8 cellular contexts compared by ENCODE assay signal in genomic region chr1:86156571-86157455, GRCh38. TPM values are rescaled to one million over a fixed set of nuclear protein-coding genes. Genes with fewer than 3 reads are reported as not detected.
DNase-seq lines count a peak whose midpoint lies in the region; ATAC-seq, FAIRE-seq and TF ChIP-seq lines count a peak whose summit lies in the region.

COL24A1 (minus strand) TSS chr1:86156772; CDS start chr1:86156396, 376 bp downstream.

- TF ChIP-seq POLR2A in H1 (IDR thresholded peaks at IDR 0.05; ENCODE audit: control extremely low read depth in 1 of 2, low read depth in 2 of 2, low read length in 2 of 2) = 0 out of 3 replicates have a peak, but pooled peaks of 1 of the 2 experiments have one; percentile 40
- TF ChIP-seq POLR2A in tibial nerve (IDR thresholded peaks at IDR 0.05) = no peak

- DNase-seq in T-helper 1 cell (no peak), NCI-H526 (lab: John Stamatoyannopoulos, UW) (peak; percentile 32 to 87), H1 (ENCODE audit: low read depth in 1 of 2, low spot score in 2 of 2) (peak in 1 of 2 experiments; percentile 79), memory B cell (ENCODE audit: low spot score in 2 of 2) (no peak), tibial nerve (ENCODE audit: low spot score in 2 of 2) (peak; percentile 28 to 39), SIG-M5 (lab: John Stamatoyannopoulos, UW) (no peak)

- H3K27ac Mint-ChIP-seq in T-helper 1 cell treated with Interleukin-12 subunit alpha and Interleukin-12 subunit beta and Interleukin-4 antibody, amounts not matched to agents 30 μg/mL and 1 μg/mL, for 36 hours = no peak within 1 kb of the TSS
- no peak within 1 kb of the TSS for H3K27ac Mint-ChIP-seq in memory B cell

- peak within 1 kb of the TSS; percentile 81 for H2BK15ac ChIP-seq in H1 (ENCODE audit: low read length)

- FAIRE-seq in H1 (lab: Jason Lieb, UNC) = no peak

- peak within 1 kb of the TSS; percentile 46 to 65 (median 52) for H3K4me3 ChIP-seq in H1 (ENCODE audit: extremely low read depth in 1 of 4, insufficient read depth in 2 of 4, low read depth in 3 of 4, low read length in 4 of 4)
- peak within 1 kb of the TSS; percentile 15 to 55 (median 40) for H3K4me3 ChIP-seq in tibial nerve

- H4K20me1 ChIP-seq in H1 (replicated peaks in 1 of 2; ENCODE audit: control insufficient read depth in 1 of 2, insufficient read depth in 2 of 2, low read length in 2 of 2) = no peaks in the 10 kb centered on the region

- H3K9me3 ChIP-seq in H1 (ENCODE audit: insufficient read depth in 2 of 2, low read depth in 1 of 2, low read length in 1 of 2) (no peaks in the 10 kb centered on the region; a peak in 1 of 4 replicates), tibial nerve (no peaks in the 10 kb centered on the region)

- H3K4me1 ChIP-seq in H1 (replicated peaks in 1 of 4; ENCODE audit: control insufficient read depth in 3 of 4, insufficient read depth in 4 of 4, low read length in 3 of 4) = peaks cover 0 to 17% (median 12%) of the 10 kb centered on the region in 4 experiments; a peak in 6 of 7 replicates
- peaks cover 0 to 26% (median 5%) of the 10 kb centered on the region in 4 donors for H3K4me1 ChIP-seq in tibial nerve

- peak within 1 kb of the TSS; percentile 34; the same call in 1 of the 2 replicates for H3K18ac ChIP-seq in H1 (ENCODE audit: extremely low read depth, low read length)

- TF ChIP-seq CTCF in H1 (IDR thresholded peaks at IDR 0.05; ENCODE audit: control extremely low read depth in 1 of 3, insufficient read depth in 1 of 3, low read depth in 1 of 3, low read length in 3 of 3) (no peak), tibial nerve (IDR thresholded peaks at IDR 0.05) (no peak)

- peak within 1 kb of the TSS; percentile 86 to 98 for H3K4me2 ChIP-seq in H1 (ENCODE audit: insufficient read depth in 1 of 2, low read depth in 2 of 2, low read length in 2 of 2)

- CTCF ChIA-PET in H1 (lab: Charles Lee; ENCODE audit: partially characterized antibody) = interaction anchor here (0.6 to 1.7 kb wide), 3 partner anchors 10 to 134 kb away, joined by 3 to 5 read pairs (median 3); no protein-coding TSS in a partner anchor

- H3K4me1 Mint-ChIP-seq in T-helper 1 cell treated with Interleukin-12 subunit alpha and Interleukin-12 subunit beta and Interleukin-4 antibody, amounts not matched to agents 30 μg/mL and 1 μg/mL, for 36 hours (ENCODE audit: low read depth) = peaks cover 7% of the 10 kb centered on the region
- H3K4me1 Mint-ChIP-seq in memory B cell = peaks cover 4% of the 10 kb centered on the region

- peak within 1 kb of the TSS in 3 of 4 experiments; percentile 14 to 22 (median 20); a peak in 5 of 7 replicates for H3K9ac ChIP-seq in H1 (replicated peaks in 1 of 4; ENCODE audit: extremely low read depth in 1 of 4, low read depth in 3 of 4, low read length in 3 of 4)

- H3K4ac ChIP-seq in H1 (replicated peaks; ENCODE audit: insufficient read length, low read depth, low read length) = no peak within 1 kb of the TSS

- H3K27ac ChIP-seq in H1 (ENCODE audit: low read depth, low read length) (no peak within 1 kb of the TSS), tibial nerve (peak within 1 kb of the TSS in 3 of 4 donors; percentile 11 to 74 (median 67))

- H3K23me2 ChIP-seq in H1 (ENCODE audit: low read depth, low read length) = peaks cover 19% of the 10 kb centered on the region

- H3K79me1 ChIP-seq in H1 (ENCODE audit: low read depth, low read length) = no peaks in the 10 kb centered on the region

- no peak within 1 kb of the TSS for H2BK120ac ChIP-seq in H1 (replicated peaks; ENCODE audit: low read depth, low read length)

- 0 out of 2 replicates have a peak within 1 kb of the TSS, but pooled peaks have one; percentile 72 for H2BK20ac ChIP-seq in H1 (ENCODE audit: low read length)

- no peak within 1 kb of the TSS for H3K23ac ChIP-seq in H1 (ENCODE audit: insufficient read length)

- no peak for TF ChIP-seq EP300 in H1 (IDR thresholded peaks at IDR 0.05; ENCODE audit: borderline replicate concordance in 1 of 2, low read depth in 2 of 2, low read length in 2 of 2)
- TF ChIP-seq EP300 in tibial nerve (IDR thresholded peaks at IDR 0.05) = no peak

- no peaks in the 10 kb centered on the region for H3K36me3 ChIP-seq in H1 (ENCODE audit: control insufficient read depth in 2 of 4, insufficient read depth in 4 of 4, low read length in 3 of 4)
- no peaks in the 10 kb centered on the region for H3K36me3 ChIP-seq in tibial nerve

- no peaks in the 10 kb centered on the region for H3K36me3 Mint-ChIP-seq in T-helper 1 cell treated with Interleukin-12 subunit alpha and Interleukin-12 subunit beta and Interleukin-4 antibody, amounts not matched to agents 30 μg/mL and 1 μg/mL, for 36 hours (ENCODE audit: low read depth)
- H3K36me3 Mint-ChIP-seq in memory B cell = no peaks in the 10 kb centered on the region

- H2BK12ac ChIP-seq in H1 (ENCODE audit: low read depth, low read length) = 0 out of 2 replicates have a peak within 1 kb of the TSS, but pooled peaks have one; percentile 62

- POLR2A ChIA-PET in H1 (lab: Charles Lee; ENCODE audit: partially characterized antibody) = no interaction called here

- 0 out of 4 replicates have a peak, but pooled peaks of 1 of the 2 experiments have one; percentile 2 for TF ChIP-seq RAD21 in H1 (IDR thresholded peaks at IDR 0.05 in 1 of 2, conservative IDR thresholded peaks at IDR 0.05 in 1 of 2; ENCODE audit: low read depth in 2 of 2, low read length in 2 of 2)

- no peaks in the 10 kb centered on the region for H3K9me3 Mint-ChIP-seq in T-helper 1 cell treated with Interleukin-12 subunit alpha and Interleukin-12 subunit beta and Interleukin-4 antibody, amounts not matched to agents 30 μg/mL and 1 μg/mL, for 36 hours
- H3K9me3 Mint-ChIP-seq in memory B cell = peaks cover 6% of the 10 kb centered on the region

- H4K8ac ChIP-seq in H1 (ENCODE audit: extremely low read depth, insufficient read depth, low read length) = no peak within 1 kb of the TSS; the same call in none of the 2 replicates

- H4K5ac ChIP-seq in H1 (ENCODE audit: insufficient read length, low read depth, low read length) = no peak within 1 kb of the TSS

- peak within 1 kb of the TSS; percentile 48 for H3K4me3 Mint-ChIP-seq in T-helper 1 cell treated with Interleukin-12 subunit alpha and Interleukin-12 subunit beta and Interleukin-4 antibody, amounts not matched to agents 30 μg/mL and 1 μg/mL, for 36 hours
- H3K4me3 Mint-ChIP-seq in memory B cell = peak within 1 kb of the TSS; percentile 28

- H3K27me3 ChIP-seq in H1 (replicated peaks in 1 of 4; ENCODE audit: control insufficient read depth in 3 of 4, extremely low read depth in 1 of 4, insufficient read depth in 3 of 4, low read length in 3 of 4) (peaks cover 18 to 38% (median 32%) of the 10 kb centered on the region in 4 experiments), tibial nerve (peaks cover 0 to 4% of the 10 kb centered on the region in 2 donors)

- peaks cover 51% of the 10 kb centered on the region for H3K27me3 Mint-ChIP-seq in T-helper 1 cell treated with Interleukin-12 subunit alpha and Interleukin-12 subunit beta and Interleukin-4 antibody, amounts not matched to agents 30 μg/mL and 1 μg/mL, for 36 hours (ENCODE audit: low read depth)
- peaks cover 25% of the 10 kb centered on the region for H3K27me3 Mint-ChIP-seq in memory B cell

- H2BK5ac ChIP-seq in H1 (ENCODE audit: low read depth, low read length) = no peak within 1 kb of the TSS

- no peak within 1 kb of the TSS for H3K56ac ChIP-seq in H1 (replicated peaks; ENCODE audit: insufficient read length, low read depth, low read length)

- WGBS in H1 (ENCODE audit: extremely low coverage in 1 of 2, insufficient coverage in 1 of 2, insufficient read length in 1 of 2, insufficient replicate concordance in 2 of 2, low coverage in 1 of 2, low lambda C conversion rate in 2 of 2, missing lambda C conversion rate in 1 of 2), 2 experiments = 3% methylated on average over 46 of the region's 52 CpGs; no CpG with 5 or more reads in 1 of the 2 experiments
- WGBS in tibial nerve, 2 donors = 12 to 13% methylated on average over 51 to 52 of the region's 52 CpGs

- peak within 1 kb of the TSS; percentile 87 for H2AFZ ChIP-seq in H1 (ENCODE audit: low read length)

- ATAC-seq in memory B cell (ENCODE audit: low read depth) (no peak), GM21619 (IDR thresholded peaks at IDR 0.05; ENCODE audit: unreplicated experiment) (no peak)

- no peak within 1 kb of the TSS for H3K14ac ChIP-seq in H1 (ENCODE audit: insufficient read length)

- H2AK5ac ChIP-seq in H1 (ENCODE audit: low read depth, low read length) = no peak within 1 kb of the TSS

- peak within 1 kb of the TSS; percentile 59 for H4K91ac ChIP-seq in H1 (replicated peaks; ENCODE audit: insufficient read length, low read length)

- no peaks in the 10 kb centered on the region for H3K79me2 ChIP-seq in H1 (ENCODE audit: control insufficient read depth in 1 of 2, insufficient read depth in 2 of 2, low read length in 2 of 2)

TF ChIP-seq in H1, 55 proteins besides CTCF, POLR2A, EP300 and RAD21 (continues in another document):
- TF ChIP-seq BRCA1 (IDR thresholded peaks at IDR 0.05; ENCODE audit: low read depth, low read length) (no peak), ASH2L (IDR thresholded peaks at IDR 0.05; ENCODE audit: low read length) (peak; percentile 76), RBBP5 (IDR thresholded peaks at IDR 0.05; ENCODE audit: borderline replicate concordance, low read depth, low read length) (peak; percentile 76; the same call in 1 of the 2 replicates), RXRA (IDR thresholded peaks at IDR 0.05; ENCODE audit: insufficient read depth, low read depth, low read length) (no peak), POLR2AphosphoS5 (IDR thresholded peaks at IDR 0.05; ENCODE audit: low read depth, low read length) (no peak), PHF8 (conservative IDR thresholded peaks at IDR 0.05; ENCODE audit: low read depth, low read length) (0 out of 2 replicates have a peak, but pooled peaks have one; percentile 3)
- TF ChIP-seq, protein P1, sequence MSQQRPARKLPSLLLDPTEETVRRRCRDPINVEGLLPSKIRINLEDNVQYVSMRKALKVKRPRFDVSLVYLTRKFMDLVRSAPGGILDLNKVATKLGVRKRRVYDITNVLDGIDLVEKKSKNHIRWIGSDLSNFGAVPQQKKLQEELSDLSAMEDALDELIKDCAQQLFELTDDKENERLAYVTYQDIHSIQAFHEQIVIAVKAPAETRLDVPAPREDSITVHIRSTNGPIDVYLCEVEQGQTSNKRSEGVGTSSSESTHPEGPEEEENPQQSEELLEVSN (IDR thresholded peaks at IDR 0.05) = peak; percentile 52

RNA-seq across cellular contexts. Expression of gene COL24A1, which starts in this region (rescaled TPM):
- 0.77 and 1.1 TPM in 2 replicates for total RNA-seq in H1 (2021; fragmentation: NEBNext Ultra II Directional; extraction: Animal tissue kit (Norgen Biotek cat#: 25700))
- 0.23 and 0.46 TPM in 2 replicates for polyA plus RNA-seq in H1 (2011; rRNA removed)
- polyA plus RNA-seq in H1 (2011; cell fraction: cytosol; rRNA removed) = 0.25 TPM
- polyA plus RNA-seq in H1 (2011; cell fraction: nucleus; rRNA removed) = 2.4 TPM
- 0.47 to 0.53 TPM (median 0.52 TPM) in 4 replicates for polyA plus RNA-seq in H1 (2012, experiment 1 of 2)
- 0.07 TPM for polyA plus RNA-seq in H1 (2012, experiment 2 of 2)
- 0.59 TPM for polyA plus RNA-seq in H1 (2013, experiment 1 of 2)
- polyA plus RNA-seq in H1 (2013, experiment 2 of 2) = 0.59 TPM
- polyA minus RNA-seq in H1 (2011; rRNA and poly(A)+ RNA removed) = 0.44 and 0.66 TPM in 2 replicates
- 0.37 TPM for polyA minus RNA-seq in H1 (2011; cell fraction: cytosol; rRNA and poly(A)+ RNA removed)
- polyA minus RNA-seq in H1 (2011; cell fraction: nucleus; rRNA and poly(A)+ RNA removed) = 2.6 TPM
- 1 to 10 TPM; 1.0 to 2.8 (median 1.9) TPM for total RNA-seq in tibial nerve

Comparison
In these comparisons a context has a peak if more than half of its experiments do, and no peak if none do; other contexts are left out.
1. DNase-seq: peak in NCI-H526 (2 of 2) and tibial nerve (2 of 2); none in T-helper 1 cell (0 of 5), memory B cell (0 of 2) and SIG-M5 (single experiment).